9 cellular contexts compared by ENCODE assay signal in genomic region chr1:59146056-59146455, GRCh38.
DNase-seq lines count a peak whose midpoint lies in the region; ATAC-seq and TF ChIP-seq lines count a peak whose summit lies in the region.
"Had no signal": no experiment of that assay in that cellular context is flagged by ENCODE, and none has a peak within 500 bp of the region (broad histone marks: within the 10 kb centered on the region; RNA-seq: fewer than 3 reads in every experiment).

No MANE protein-coding gene starts in this region.

- no peaks in the 10 kb centered on the region for H3K36me3 ChIP-seq in ES-I3 (ENCODE audit: insufficient read depth, low read length)
- H3K36me3 ChIP-seq in MM.1S (replicated peaks; ENCODE audit: insufficient read depth, low read length) = no peaks in the 10 kb centered on the region
- no peaks in the 10 kb centered on the region for H3K36me3 ChIP-seq in duodenal mucosa (ENCODE audit: control insufficient read depth in 1 of 2, insufficient read depth in 2 of 2, low read length in 2 of 2)
- no peaks in the 10 kb centered on the region for H3K36me3 ChIP-seq in neural progenitor cell
- H3K36me3 ChIP-seq in upper lobe of left lung = no peaks in the 10 kb centered on the region
- H3K36me3 ChIP-seq in OCI-LY7 (ENCODE audit: insufficient read depth, low read length) = no peaks in the 10 kb centered on the region
- H3K36me3 ChIP-seq: prostate gland had no signal

- H3K4me3 ChIP-seq in MM.1S (ENCODE audit: low read length) (peak overlapping the region; percentile 61), duodenal mucosa (ENCODE audit: low read depth in 1 of 2, low read length in 2 of 2) (peak overlapping the region; percentile 71 to 75), neural progenitor cell (peak overlapping the region; percentile 46), upper lobe of left lung (peak overlapping the region in 2 of 4 donors; percentile 57), OCI-LY7 (ENCODE audit: low read depth, low read length, poor library complexity, severe bottlenecking) (no peak overlapping the region)

- H2AFZ ChIP-seq in MM.1S (ENCODE audit: low read length) (peak overlapping the region; percentile 85), neural progenitor cell (replicated peaks) (no peak overlapping the region), OCI-LY7 (ENCODE audit: low read length) (no peak overlapping the region)

- H3K79me2 ChIP-seq in MM.1S (ENCODE audit: low read length) = no peaks in the 10 kb centered on the region
- H3K79me2 ChIP-seq in neural progenitor cell (ENCODE audit: low read depth) = no peaks in the 10 kb centered on the region
- H3K79me2 ChIP-seq in OCI-LY7 (ENCODE audit: insufficient read depth, low read depth, low read length) = no peaks in the 10 kb centered on the region

- POLR2A ChIA-PET in OCI-LY7 (lab: Charles Lee) = no interaction called here

- WGBS in upper lobe of left lung, 2 donors = 74 to 78% methylated on average over 4 of the region's 4 CpGs

- H3K4me1 Mint-ChIP-seq in neural progenitor cell = peaks cover 27% of the 10 kb centered on the region

- H3K9me3 ChIP-seq in ES-I3 (ENCODE audit: control insufficient read depth, insufficient read depth, low read length) (no peaks in the 10 kb centered on the region), MM.1S (replicated peaks; ENCODE audit: insufficient read depth, low read length) (no peaks in the 10 kb centered on the region), duodenal mucosa (ENCODE audit: control insufficient read depth in 1 of 2, low read length in 2 of 2) (no peaks in the 10 kb centered on the region), neural progenitor cell (ENCODE audit: low read depth) (no peaks in the 10 kb centered on the region), upper lobe of left lung (no peaks in the 10 kb centered on the region), OCI-LY7 (ENCODE audit: low read length) (no peaks in the 10 kb centered on the region)
- H3K9me3 ChIP-seq: prostate gland had no signal

- peaks cover 8% of the 10 kb centered on the region for H3K27me3 Mint-ChIP-seq in neural progenitor cell (ENCODE audit: insufficient read depth, low read depth)

- H3K27ac Mint-ChIP-seq in neural progenitor cell = no peak overlapping the region

- ATAC-seq in GM18511 (IDR thresholded peaks at IDR 0.05; ENCODE audit: unreplicated experiment) (no peak), GM21526 (IDR thresholded peaks at IDR 0.05; ENCODE audit: low FRiP score, unreplicated experiment) (no peak), upper lobe of left lung (ENCODE audit: low FRiP score in 2 of 2) (no peak)

- H3K9me2 ChIP-seq in MM.1S (replicated peaks; ENCODE audit: insufficient read depth, low read length) (no peaks in the 10 kb centered on the region), OCI-LY7 (ENCODE audit: insufficient read depth, low read length) (no peaks in the 10 kb centered on the region)

- TF ChIP-seq CTCF in MM.1S (IDR thresholded peaks at IDR 0.05; ENCODE audit: low read length) (no peak), neural progenitor cell (IDR thresholded peaks at IDR 0.05) (no peak), upper lobe of left lung (IDR thresholded peaks at IDR 0.05) (no peak), OCI-LY7 (conservative IDR thresholded peaks at IDR 0.05; ENCODE audit: low read length) (no peak)

- H3K4me2 ChIP-seq in MM.1S (ENCODE audit: low read depth, low read length) (peak overlapping the region; percentile 73), neural progenitor cell (peak overlapping the region; percentile 82), OCI-LY7 (ENCODE audit: low read length) (no peak overlapping the region)

- H3K4me1 ChIP-seq in ES-I3 (ENCODE audit: insufficient read depth, low read length) (peaks cover 33% of the 10 kb centered on the region), MM.1S (ENCODE audit: low read length) (peaks cover 9% of the 10 kb centered on the region), duodenal mucosa (ENCODE audit: control insufficient read depth in 1 of 2, insufficient read depth in 2 of 2, low read length in 2 of 2) (peaks cover 10 to 20% of the 10 kb centered on the region in 2 donors), neural progenitor cell (peaks cover 9% of the 10 kb centered on the region), upper lobe of left lung (peaks cover 22 to 39% (median 36%) of the 10 kb centered on the region in 4 donors), OCI-LY7 (ENCODE audit: insufficient read depth, low read length, poor library complexity, severe bottlenecking) (no peaks in the 10 kb centered on the region)

- no peak for TF ChIP-seq EP300 in upper lobe of left lung (IDR thresholded peaks at IDR 0.05)

- H3K27me3 ChIP-seq in MM.1S (replicated peaks; ENCODE audit: insufficient read depth, low read length) (no peaks in the 10 kb centered on the region), duodenal mucosa (ENCODE audit: control insufficient read depth in 1 of 2, insufficient read depth in 2 of 2, low read length in 2 of 2) (peaks cover 0 to 4% of the 10 kb centered on the region in 2 donors), neural progenitor cell (peaks cover 25% of the 10 kb centered on the region), upper lobe of left lung (no peaks in the 10 kb centered on the region)

- intact Hi-C loops in OCI-LY7 (cut with micrococcal nuclease; ENCODE audit: unreplicated experiment) = no loop called here

- H4K20me1 ChIP-seq in MM.1S (ENCODE audit: insufficient read depth, low read length) (no peaks in the 10 kb centered on the region), neural progenitor cell (ENCODE audit: low read depth) (no peaks in the 10 kb centered on the region), OCI-LY7 (ENCODE audit: insufficient read depth, low read length) (no peaks in the 10 kb centered on the region)

- TF ChIP-seq POLR2A in upper lobe of left lung (IDR thresholded peaks at IDR 0.05) = no peak

- DNase-seq in MM.1S (no peak), neural progenitor cell (ENCODE audit: low spot score) (no peak), upper lobe of left lung (no peak), OCI-LY7 (ENCODE audit: low spot score) (no peak)

- no peaks in the 10 kb centered on the region for H3K36me3 Mint-ChIP-seq in neural progenitor cell

- H3K9ac ChIP-seq in ES-I3 (ENCODE audit: low read depth, low read length) (peak overlapping the region; percentile 57; the same call in 1 of the 2 replicates), MM.1S (ENCODE audit: low read length) (no peak overlapping the region), duodenal mucosa (ENCODE audit: low read depth in 1 of 2, low read length in 2 of 2) (no peak overlapping the region), neural progenitor cell (no peak overlapping the region)

- peak overlapping the region; percentile 80 for H3K4me3 Mint-ChIP-seq in neural progenitor cell

- CTCF ChIA-PET in OCI-LY7 (lab: Charles Lee; ENCODE audit: unreplicated experiment) = no interaction called here

- 0 out of 2 replicates have a peak, but pooled peaks cover 5% of the 10 kb centered on the region for H3F3A ChIP-seq in MM.1S (ENCODE audit: insufficient read depth, low read length)
- peaks cover 14% of the 10 kb centered on the region for H3F3A ChIP-seq in neural progenitor cell (ENCODE audit: low read depth)

- no peaks in the 10 kb centered on the region for H3K9me3 Mint-ChIP-seq in neural progenitor cell

- BruUV-seq in OCI-LY7 (replicated peaks; lab: Mats Ljungman, UMichigan) = no TSS peak

- H3K27ac ChIP-seq in MM.1S (ENCODE audit: low read length) = no peak overlapping the region
- no peak overlapping the region for H3K27ac ChIP-seq in duodenal mucosa (ENCODE audit: low read depth, low read length)
- no peak overlapping the region for H3K27ac ChIP-seq in neural progenitor cell
- peak overlapping the region in 2 of 4 donors; percentile 47 to 79 for H3K27ac ChIP-seq in upper lobe of left lung
- no peak overlapping the region for H3K27ac ChIP-seq in OCI-LY7 (ENCODE audit: low read depth, low read length, poor library complexity, severe bottlenecking)
